ENCODE assay signal across 10 cellular contexts in genomic region chr17:47707056-47707791, GRCh38. TPM values are rescaled to one million over a fixed set of nuclear protein-coding genes. Genes with fewer than 3 reads are reported as not detected.
A peak's percentile ranks its signal among the peaks of the same experiment; 100 is the strongest.
DNase-seq lines count a peak whose midpoint lies in the region; ATAC-seq and TF ChIP-seq lines count a peak whose summit lies in the region.
"Had no signal": no experiment of that assay in that cellular context is flagged by ENCODE, and none has a peak within 500 bp of the region (broad histone marks: within the 10 kb centered on the region; RNA-seq: fewer than 3 reads in every experiment).

No MANE protein-coding gene starts in this region.

- H3K4me1 ChIP-seq in heart right ventricle: peaks cover 5 to 61% (median 30%) of the 10 kb centered on the region in 9 donors
- H3K4me1 ChIP-seq in lower lobe of right lung: peaks cover 37% of the 10 kb centered on the region
- peaks cover 23% of the 10 kb centered on the region for H3K4me1 ChIP-seq in upper lobe of right lung
- peaks cover 0 to 29% (median 14%) of the 10 kb centered on the region in 4 donors for H3K4me1 ChIP-seq in Peyer's patch

- peak overlapping the region; percentile 81 for H3K4me3 Mint-ChIP-seq in activated T-helper 17 cell treated with anti-CD3 and anti-CD28 coated beads, Interleukin-2, amount 50 U/mL, for 72 hours

- TF ChIP-seq POLR2A in Peyer's patch (IDR thresholded peaks at IDR 0.05): no peak

- no peak for ATAC-seq in Right ventricle myocardium inferior
- ATAC-seq in heart right ventricle: no peak
- ATAC-seq in activated T-helper 17 cell treated with anti-CD3 and anti-CD28 coated beads, Interleukin-2, amount 50 U/mL, for 72 hours (replicated peaks): no peak
- ATAC-seq in lower lobe of right lung: no peak
- ATAC-seq in upper lobe of right lung: no peak
- ATAC-seq in GM18519 (IDR thresholded peaks at IDR 0.05; ENCODE audit: low FRiP score, unreplicated experiment): no peak

- intact Hi-C loops in Right ventricle myocardium inferior (cut with DNase I) (no loop called here), heart right ventricle (cut with DNase I) (loop anchor here in 2 of 10 donors (10.0 kb wide), 1 partner anchor 88 kb away; no protein-coding TSS in a partner anchor), lower lobe of right lung (cut with DNase I) (no loop called here), upper lobe of right lung (cut with DNase I) (no loop called here)

- DNase-seq in Right ventricle myocardium inferior (ENCODE audit: missing footprints) (peak; percentile 40), heart right ventricle (no peak), lower lobe of right lung (peak; percentile 12), upper lobe of right lung (peak; percentile 28), Peyer's patch (no peak), RKO (ENCODE audit: low spot score) (no peak)

- H3K27me3 ChIP-seq in heart right ventricle (no peaks in the 10 kb centered on the region), lower lobe of right lung (ENCODE audit: low read depth) (no peaks in the 10 kb centered on the region), upper lobe of right lung (no peaks in the 10 kb centered on the region), Peyer's patch (no peaks in the 10 kb centered on the region)
- H3K27me3 ChIP-seq: BE2C had no signal

- H3K9me3 ChIP-seq in heart right ventricle (no peaks in the 10 kb centered on the region), lower lobe of right lung (no peaks in the 10 kb centered on the region), upper lobe of right lung (no peaks in the 10 kb centered on the region), Peyer's patch (no peaks in the 10 kb centered on the region)
- H3K9me3 ChIP-seq: BE2C had no signal

- no peaks in the 10 kb centered on the region for H3K9me3 Mint-ChIP-seq in activated T-helper 17 cell treated with anti-CD3 and anti-CD28 coated beads, Interleukin-2, amount 50 U/mL, for 72 hours

- TF ChIP-seq CTCF in heart right ventricle (IDR thresholded peaks at IDR 0.05): no peak
- TF ChIP-seq CTCF in lower lobe of right lung (IDR thresholded peaks at IDR 0.05): no peak
- no peak for TF ChIP-seq CTCF in upper lobe of right lung (IDR thresholded peaks at IDR 0.05)
- no peak for TF ChIP-seq CTCF in Peyer's patch (IDR thresholded peaks at IDR 0.05)

- peak overlapping the region; percentile 89 for H3K27ac Mint-ChIP-seq in activated T-helper 17 cell treated with anti-CD3 and anti-CD28 coated beads, Interleukin-2, amount 50 U/mL, for 72 hours

- H3K4me3 ChIP-seq in heart right ventricle (no peak overlapping the region), lower lobe of right lung (no peak overlapping the region), upper lobe of right lung (no peak overlapping the region), Peyer's patch (no peak overlapping the region)

- H3K4me1 Mint-ChIP-seq in activated T-helper 17 cell treated with anti-CD3 and anti-CD28 coated beads, Interleukin-2, amount 50 U/mL, for 72 hours: peaks cover 45% of the 10 kb centered on the region

- 74% methylated on average over 4 of the region's 4 CpGs for WGBS in heart right ventricle, 2 donors

- peaks cover 0 to 61% (median 8%) of the 10 kb centered on the region in 9 donors for H3K36me3 ChIP-seq in heart right ventricle
- H3K36me3 ChIP-seq in lower lobe of right lung: peaks cover 27% of the 10 kb centered on the region
- H3K36me3 ChIP-seq in upper lobe of right lung: no peaks in the 10 kb centered on the region
- peaks cover 0 to 7% (median 0%) of the 10 kb centered on the region in 3 donors for H3K36me3 ChIP-seq in Peyer's patch

- peaks cover 57% of the 10 kb centered on the region for H3K36me3 Mint-ChIP-seq in activated T-helper 17 cell treated with anti-CD3 and anti-CD28 coated beads, Interleukin-2, amount 50 U/mL, for 72 hours (ENCODE audit: low read depth)

- H3K27me3 Mint-ChIP-seq in activated T-helper 17 cell treated with anti-CD3 and anti-CD28 coated beads, Interleukin-2, amount 50 U/mL, for 72 hours: no peaks in the 10 kb centered on the region

- H3K27ac ChIP-seq in heart right ventricle: peak overlapping the region in 4 of 10 donors; percentile 4 to 59 (median 28)
- H3K27ac ChIP-seq in lower lobe of right lung: no peak overlapping the region
- no peak overlapping the region for H3K27ac ChIP-seq in upper lobe of right lung
- no peak overlapping the region for H3K27ac ChIP-seq in Peyer's patch

RNA-seq across cellular contexts. Expression of gene TBKBP1, which starts 13.3 kb away (rescaled TPM):
- total RNA-seq in Right ventricle myocardium inferior (14.2 TPM), heart right ventricle (10 to 100 TPM in 9 of 10 donors, 1 to 10 TPM in 1; 8.4 to 19.9 (median 12.6) TPM), lower lobe of right lung (8.3 TPM), upper lobe of right lung (14.7 TPM), Peyer's patch (10 to 100 TPM in 1 of 4 donors, 1 to 10 TPM in 3; 3.0 to 23.1 (median 5.2) TPM)
- polyA plus RNA-seq in heart right ventricle: 10 to 100 TPM in 1 of 2 donors, 1 to 10 TPM in 1; 9.9 to 27.9 TPM
- 10 to 100 TPM in 1 of 2 donors, 1 to 10 TPM in 1; 6.3 to 10.2 TPM for total RNA-seq in activated T-helper 17 cell treated with anti-CD3 and anti-CD28 coated beads, Interleukin-2, amount 50 U/mL, for 72 hours

RNA-seq across cellular contexts. Expression of gene TBX21, which starts 25.8 kb away (rescaled TPM):
- 0.27 TPM for total RNA-seq in Right ventricle myocardium inferior
- total RNA-seq in heart right ventricle: 1 to 10 TPM in 1 of 10 donors, under 1 TPM in 5, not detected in 4; 0.11 to 2.0 (median 0.29) TPM
- polyA plus RNA-seq in heart right ventricle: under 1 TPM; 0.07 to 0.15 TPM
- 10 to 100 TPM; 19.9 to 30.5 TPM for total RNA-seq in activated T-helper 17 cell treated with anti-CD3 and anti-CD28 coated beads, Interleukin-2, amount 50 U/mL, for 72 hours
- total RNA-seq in lower lobe of right lung: 3.6 TPM
- total RNA-seq in upper lobe of right lung: 3.9 TPM
- total RNA-seq in Peyer's patch: under 1 TPM in 3 of 4 donors, not detected in 1; 0.53 to 0.85 (median 0.67) TPM
- polyA plus RNA-seq: neural cell had no signal

RNA-seq across cellular contexts. Expression of gene KPNB1, which starts 57.5 kb away (rescaled TPM):
- 166 TPM for total RNA-seq in Right ventricle myocardium inferior
- 100 to 1,000 TPM; 167 to 236 (median 190) TPM for total RNA-seq in heart right ventricle
- polyA plus RNA-seq in heart right ventricle: 10 to 100 TPM; 30.6 to 66.4 TPM
- 100 to 1,000 TPM; 451 to 724 TPM for total RNA-seq in activated T-helper 17 cell treated with anti-CD3 and anti-CD28 coated beads, Interleukin-2, amount 50 U/mL, for 72 hours
- total RNA-seq in lower lobe of right lung: 210 TPM
- total RNA-seq in upper lobe of right lung: 196 TPM
- 100 to 1,000 TPM in 3 of 4 donors, 10 to 100 TPM in 1; 72.3 to 276 (median 135) TPM for total RNA-seq in Peyer's patch

Comparison
In these comparisons a context has a peak if more than half of its experiments do, and no peak if none do; other contexts are left out.
1. DNase-seq: peak in Right ventricle myocardium inferior (single experiment), lower lobe of right lung (single experiment) and upper lobe of right lung (single experiment); none in heart right ventricle (0 of 2), Peyer's patch (0 of 3) and RKO (single experiment).